10 cellular contexts compared by ENCODE assay signal in genomic region chr2:12076810-12077209, GRCh38.
DNase-seq lines count a peak whose midpoint lies in the region; ATAC-seq lines count a peak whose summit lies in the region.
"Had no signal": no experiment of that assay in that cellular context is flagged by ENCODE, and none has a peak within 500 bp of the region (broad histone marks: within the 10 kb centered on the region; RNA-seq: fewer than 3 reads in every experiment).

No MANE protein-coding gene starts in this region.

- H3K27ac ChIP-seq in substantia nigra (ENCODE audit: low read depth, low read length, poor library complexity, severe bottlenecking) = no peak overlapping the region
- H3K27ac ChIP-seq: esophagus muscularis mucosa, HL-60, left ventricle myocardium inferior had no signal

- peak; percentile 6 for DNase-seq in NCI-H748 treated with DMSO at 0.1 percent for 48 hours (lab: John Stamatoyannopoulos, UW)
- peak; percentile 29 for DNase-seq in left kidney (ENCODE audit: low read depth, low spot score)
- no peak for DNase-seq in NCI-H526 (lab: John Stamatoyannopoulos, UW)
- DNase-seq in substantia nigra (lab: John Stamatoyannopoulos, UW) = no peak
- DNase-seq: left ventricle myocardium inferior had no signal

- ATAC-seq in GM18511 (IDR thresholded peaks at IDR 0.05; ENCODE audit: unreplicated experiment) (peak; percentile 66), HG03060 (IDR thresholded peaks at IDR 0.05; ENCODE audit: low read depth, unreplicated experiment) (peak; percentile 32), GM19328 (IDR thresholded peaks at IDR 0.05; ENCODE audit: unreplicated experiment) (no peak)

Comparison
In these comparisons a context has a peak if more than half of its experiments do, and no peak if none do; other contexts are left out.
1. DNase-seq: peak in NCI-H748 treated with DMSO at 0.1 percent for 48 hours (single experiment) and left kidney (single experiment); none in NCI-H526 (0 of 2) and substantia nigra (0 of 49).